8 cellular contexts compared by ENCODE assay signal in genomic region chr4:186723207-186724047, GRCh38. TPM values are rescaled to one million over a fixed set of nuclear protein-coding genes. Genes with fewer than 3 reads are reported as not detected.
A peak's percentile ranks its signal among the peaks of the same experiment; 100 is the strongest.
DNase-seq lines count a peak whose midpoint lies in the region; ATAC-seq, FAIRE-seq and TF ChIP-seq lines count a peak whose summit lies in the region.

TSS of gene FAT1 (minus strand) at chr4:186723856. CDS start at chr4:186709827, 14,029 bp downstream.

- H4K91ac ChIP-seq in mesenchymal stem cell (ENCODE audit: low read length) = peak within 1 kb of the TSS; percentile 88

- H3K9ac ChIP-seq in mesenchymal stem cell (ENCODE audit: low read length) = peak within 1 kb of the TSS; percentile 96

- 0% methylated on average over 3 of the region's 117 CpGs for WGBS in A549 (ENCODE audit: missing lambda C conversion rate)
- under 1% methylated on average over 106 of the region's 117 CpGs for WGBS in mesenchymal stem cell
- WGBS in tibial nerve, 2 donors = 0 to 1% methylated on average over 28 to 60 of the region's 117 CpGs

- H3K4ac ChIP-seq in mesenchymal stem cell (ENCODE audit: low read depth in 1 of 2, low read length in 2 of 2) = peak within 1 kb of the TSS; percentile 89 to 95

- H3K9me3 ChIP-seq in A549 (peaks cover 19% of the 10 kb centered on the region; the same call in 2 of the 3 replicates), mesenchymal stem cell (ENCODE audit: control insufficient read depth, low read length) (peaks cover 19% of the 10 kb centered on the region), tibial nerve (peaks cover 0 to 12% (median 2%) of the 10 kb centered on the region in 4 donors)

- H3K4me1 ChIP-seq in A549 (peaks cover 9% of the 10 kb centered on the region), mesenchymal stem cell (ENCODE audit: control insufficient read depth, insufficient read depth, low read depth, low read length) (peaks cover 6% of the 10 kb centered on the region), tibial nerve (peaks cover 0 to 43% (median 0%) of the 10 kb centered on the region in 4 donors)

- H3K4me3 ChIP-seq in A549 (peak within 1 kb of the TSS; percentile 67), epithelial cell of esophagus (ENCODE audit: low read length) (peak within 1 kb of the TSS; percentile 99), mesenchymal stem cell (ENCODE audit: insufficient read depth in 1 of 2, low read depth in 1 of 2, low read length in 2 of 2) (peak within 1 kb of the TSS; percentile 88 to 89), tibial nerve (peak within 1 kb of the TSS; percentile 71 to 93 (median 76))

- peak within 1 kb of the TSS; percentile 62 to 96 for H3K14ac ChIP-seq in mesenchymal stem cell (ENCODE audit: low read length in 2 of 2)

- H4K8ac ChIP-seq in mesenchymal stem cell (ENCODE audit: low read length) = peak within 1 kb of the TSS; percentile 93

- H2BK15ac ChIP-seq in mesenchymal stem cell (ENCODE audit: low read depth, poor library complexity, severe bottlenecking) = peak within 1 kb of the TSS; percentile 98

- no peak within 1 kb of the TSS for H2AFZ ChIP-seq in mesenchymal stem cell (ENCODE audit: low read depth, low read length)

- H3K4me2 ChIP-seq in A549 (peak within 1 kb of the TSS; percentile 76), mesenchymal stem cell (ENCODE audit: low read length, poor library complexity, severe bottlenecking) (peak within 1 kb of the TSS; percentile 52)

- DNase-seq in A549 (ENCODE audit: low read depth in 1 of 2, low spot score in 1 of 2) (peak; percentile 35 to 77), GM12891 (ENCODE audit: insufficient read length, low spot score) (peak; percentile 15), SK-N-DZ (ENCODE audit: low spot score) (peak; percentile 69), epithelial cell of esophagus (ENCODE audit: low read depth) (peak; percentile 75), mesenchymal stem cell (peak; percentile 86), tibial nerve (ENCODE audit: low spot score in 2 of 2) (peak; percentile 40), SIG-M5 treated with dmso at 0.1 percent for 504 hours (lab: John Stamatoyannopoulos, UW; ENCODE audit: unreplicated experiment) (no peak)

- peak within 1 kb of the TSS; percentile 75 for H2AK5ac ChIP-seq in mesenchymal stem cell (ENCODE audit: low read length, severe bottlenecking)

- H3K18ac ChIP-seq in mesenchymal stem cell (ENCODE audit: low read depth in 1 of 2, low read length in 2 of 2) = peak within 1 kb of the TSS; percentile 94

- POLR2A ChIA-PET in A549 (lab: Yijun Ruan, JAX) = interaction anchor here (0.6 to 1.4 kb wide), 5 partner anchors 13 to 885 kb away, joined by 3 to 5 read pairs (median 3); no protein-coding TSS in a partner anchor

- peak within 1 kb of the TSS in 1 of 2 experiments; percentile 14 for H3K23ac ChIP-seq in mesenchymal stem cell (ENCODE audit: low read length in 2 of 2)

- TF ChIP-seq POLR2A in A549 (IDR thresholded peaks at IDR 0.05; ENCODE audit: low read length) (peak; percentile 39), GM12891 (IDR thresholded peaks at IDR 0.05; ENCODE audit: low read depth, low read length) (no peak), tibial nerve (IDR thresholded peaks at IDR 0.05) (peak; percentile 48 to 60)

- peaks cover 4% of the 10 kb centered on the region for H3K79me1 ChIP-seq in mesenchymal stem cell (replicated peaks; ENCODE audit: low read length, poor library complexity, severe bottlenecking)

- H3K36me3 ChIP-seq in mesenchymal stem cell (ENCODE audit: control insufficient read depth in 1 of 2, insufficient read depth in 2 of 2, low read depth in 1 of 2, low read length in 2 of 2) = peaks cover 0 to 5% of the 10 kb centered on the region in 2 experiments
- no peaks in the 10 kb centered on the region for H3K36me3 ChIP-seq in tibial nerve

- TF ChIP-seq EP300 in A549 (IDR thresholded peaks at IDR 0.05) (no peak), tibial nerve (IDR thresholded peaks at IDR 0.05) (peak in 1 of 2 donors; percentile 73)

- CTCF ChIA-PET in A549 (lab: Yijun Ruan, JAX) = interaction anchor here (0.6 to 1.5 kb wide), 4 partner anchors 30 to 1720 kb away, joined by 3 to 8 read pairs (median 4); no protein-coding TSS in a partner anchor

- TF ChIP-seq RAD21 in A549 (conservative IDR thresholded peaks at IDR 0.05 in 1 of 2, IDR thresholded peaks at IDR 0.05 in 1 of 2) = no peak

- peak within 1 kb of the TSS; percentile 99 for H2BK120ac ChIP-seq in mesenchymal stem cell (ENCODE audit: low read depth, low read length)

- H3K27ac ChIP-seq in A549 = peak within 1 kb of the TSS; percentile 89 to 100
- peak within 1 kb of the TSS; percentile 90 for H3K27ac ChIP-seq in mesenchymal stem cell (ENCODE audit: low read length, poor library complexity, severe bottlenecking)
- H3K27ac ChIP-seq in tibial nerve = peak within 1 kb of the TSS; percentile 84 to 97 (median 87)

- TF ChIP-seq CTCF in A549 (IDR thresholded peaks at IDR 0.05) (no peak), epithelial cell of esophagus (IDR thresholded peaks at IDR 0.05; ENCODE audit: insufficient read depth, low read depth, low read length, missing control alignments) (no peak), tibial nerve (IDR thresholded peaks at IDR 0.05) (no peak)

- H2BK12ac ChIP-seq in mesenchymal stem cell (ENCODE audit: low read length in 2 of 2) = peak within 1 kb of the TSS; percentile 15 to 80

- FAIRE-seq in A549 (lab: Jason Lieb, UNC) = no peak
- no peak for FAIRE-seq in GM12891 (lab: Jason Lieb, UNC)

- H2BK5ac ChIP-seq in mesenchymal stem cell (ENCODE audit: low read depth, low read length, poor library complexity, severe bottlenecking) = peak within 1 kb of the TSS; percentile 97

- ATAC-seq in A549 (peak; percentile 21 to 26; a peak in 5 of 6 replicates), GM18909 (IDR thresholded peaks at IDR 0.05; ENCODE audit: poor library complexity, unreplicated experiment) (no peak)

- no peaks in the 10 kb centered on the region for H3K27me3 ChIP-seq in mesenchymal stem cell (ENCODE audit: control insufficient read depth in 1 of 2, insufficient read depth in 1 of 2, low read length in 2 of 2)
- no peaks in the 10 kb centered on the region for H3K27me3 ChIP-seq in tibial nerve

TF ChIP-seq in A549, 52 proteins besides CTCF, POLR2A, EP300 and RAD21 (continues in another document):
- TF ChIP-seq PBX3 (IDR thresholded peaks at IDR 0.05) = no peak
- peak; percentile 38 for TF ChIP-seq MAX (IDR thresholded peaks at IDR 0.05)
- no peak for TF ChIP-seq ZSCAN20 (CRISPR knock-in tag; IDR thresholded peaks at IDR 0.05)

TF ChIP-seq in GM12891, 5 proteins besides CTCF, POLR2A, EP300 and RAD21:
- TF ChIP-seq POLR2AphosphoS5 (IDR thresholded peaks at IDR 0.05; ENCODE audit: low read depth, low read length) (no peak), POU2F2 (IDR thresholded peaks at IDR 0.05; ENCODE audit: low read depth, low read length) (no peak), SPI1 (IDR thresholded peaks at IDR 0.05; ENCODE audit: low read depth, low read length) (no peak), TAF1 (IDR thresholded peaks at IDR 0.05; ENCODE audit: low read depth, low read length) (no peak), PAX5 (IDR thresholded peaks at IDR 0.05; ENCODE audit: insufficient read depth, low read length, severe bottlenecking) (no peak)

RNA-seq across cellular contexts. Expression of gene FAT1, which starts in this region (rescaled TPM):
- polyA plus RNA-seq in A549 (2011; rRNA removed) (177 and 225 TPM in 2 replicates), A549 (2017; fragmentation: RNase III; extraction: RNeasy Plus Mini Kit Qiagen cat#74134 plus additional on column Dnase treatment) (62.2 to 68.5 TPM (median 62.8 TPM) in 3 replicates)
- polyA plus RNA-seq in A549 (2012; cell fraction: cytosol; rRNA removed) = 57.1 and 63.7 TPM in 2 replicates
- polyA plus RNA-seq in A549 (2012; cell fraction: nucleus; rRNA removed) = 201 and 278 TPM in 2 replicates
- 1,227 and 1,657 TPM in 2 replicates for polyA minus RNA-seq in A549 (2011; rRNA and poly(A)+ RNA removed)
- polyA plus RNA-seq in GM12891 (2012; ENCODE audit: low read depth, missing spikeins) = 0.04 TPM
- polyA plus RNA-seq in SK-N-DZ (2014; cell fraction: cytosol; rRNA removed) = 9.6 and 10.0 TPM in 2 replicates
- polyA plus RNA-seq in SK-N-DZ (2014; cell fraction: nucleus; rRNA removed) = 5.1 and 7.0 TPM in 2 replicates
- polyA plus RNA-seq in mesenchymal stem cell (2013, experiment 1 of 2) = 137 TPM
- polyA plus RNA-seq in mesenchymal stem cell (2013, experiment 2 of 2) = 119 TPM
- 100 to 1,000 TPM in 1 of 4 donors, 10 to 100 TPM in 3; 85.2 to 119 (median 91.6) TPM for total RNA-seq in tibial nerve
